Comparison of ENCODE assay signal across 24 cellular contexts in the genomic region with DNA sequence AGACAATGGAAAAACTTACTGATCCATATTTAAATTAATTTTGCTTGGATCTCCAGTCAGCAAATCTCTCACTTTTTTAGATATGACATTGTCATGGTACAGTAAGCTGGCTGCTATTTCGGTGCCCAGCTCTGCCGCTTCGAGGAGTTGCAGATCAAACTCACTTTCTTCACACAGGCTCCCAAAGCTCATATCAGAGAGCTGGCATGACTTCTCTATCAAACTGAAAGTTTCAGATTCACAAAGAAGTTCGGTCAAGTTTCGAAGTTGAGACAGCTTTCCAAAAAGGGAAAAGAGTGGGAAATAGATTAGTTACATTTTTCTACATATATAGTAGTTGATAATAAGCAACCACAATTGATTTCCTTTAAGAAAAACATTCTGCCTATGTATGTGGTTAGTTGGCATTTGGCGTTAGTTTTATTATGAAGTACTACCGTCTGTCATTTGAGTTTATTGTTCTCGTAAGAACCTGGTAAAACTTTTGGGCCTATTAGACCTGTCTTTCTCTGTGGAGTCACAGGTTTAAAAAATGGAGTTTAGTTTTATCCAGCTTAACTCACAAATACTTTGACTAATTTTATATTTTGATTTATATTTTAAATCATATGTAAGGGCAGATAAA.
DNase-seq lines count a peak whose midpoint lies in the region; ATAC-seq, FAIRE-seq and TF ChIP-seq lines count a peak whose summit lies in the region.
"Had no signal": no experiment of that assay in that cellular context is flagged by ENCODE, and none has a peak within 500 bp of the region (broad histone marks: within the 10 kb centered on the region; RNA-seq: fewer than 3 reads in every experiment).

No MANE protein-coding gene starts in this region.

- H3K9me3 ChIP-seq in GM12878 (replicated peaks; ENCODE audit: control insufficient read depth, insufficient read depth, low read length), result peaks cover 5% of the 10 kb centered on the region; the same call in 2 of the 3 replicates
- H3K9me3 ChIP-seq: HAP-1, neutrophil, transverse colon had no signal

- intact Hi-C loops in GM12878 (cut with micrococcal nuclease; ENCODE audit: unreplicated experiment), result loop anchor here (2.0 to 10.0 kb wide), 4 partner anchors 23 to 2005 kb away; partner anchors contain the start of gene ABCA12

- H4K20me1 ChIP-seq in GM12878 (ENCODE audit: control insufficient read depth, insufficient read depth), result no peaks in the 10 kb centered on the region

- no peak for TF ChIP-seq EP300 in GM12878 (IDR thresholded peaks at IDR 0.05; ENCODE audit: borderline replicate concordance in 1 of 2, control insufficient read depth in 1 of 2, low read depth in 2 of 2, low read length in 2 of 2)

- H3K4me3 ChIP-seq in GM12878, result peak overlapping the region; percentile 13; the same call in 1 of the 2 replicates
- H3K4me3 ChIP-seq: coronary artery, HAP-1, transverse colon had no signal

- peak overlapping the region; percentile 82 for H3K27ac ChIP-seq in GM12878 (ENCODE audit: control insufficient read depth, insufficient read depth)
- H3K27ac ChIP-seq: coronary artery, neutrophil, transverse colon had no signal

- SMC1A ChIA-PET in GM12878 (lab: Charles Lee; ENCODE audit: uncharacterized antibody, unreplicated experiment), result interaction anchor here (0.6 to 1.9 kb wide), 12 partner anchors 11 to 1650 kb away, joined by 3 to 10 read pairs (median 3); no protein-coding TSS in a partner anchor

- no peaks in the 10 kb centered on the region for H3K36me3 Mint-ChIP-seq in activated naive CD4-positive, alpha-beta T cell treated with anti-CD3 and anti-CD28 coated beads, Interleukin-2, amount 10 ng/mL, durations not matched to agents 7 days and 5 days
- H3K36me3 Mint-ChIP-seq in mesothelial cell of epicardium, result no peaks in the 10 kb centered on the region
- H3K36me3 Mint-ChIP-seq: activated naive CD8-positive, alpha-beta T cell treated with anti-CD3 and anti-CD28 coated beads for 36 hours; brain had no signal

- H3K9ac ChIP-seq in GM12878 (ENCODE audit: control insufficient read depth, insufficient read depth, low read length), result peak overlapping the region; percentile 31

- CTCF ChIA-PET in GM12878 (lab: Yijun Ruan, JAX), result interaction anchor here (0.7 to 0.9 kb wide), 2 partner anchors 24 to 251 kb away, joined by 3 read pairs; no protein-coding TSS in a partner anchor
- CTCF ChIA-PET in activated naive CD4-positive, alpha-beta T cell treated with anti-CD3 and anti-CD28 coated beads, Interleukin-2, amount 10 ng/mL, durations not matched to agents 7 days and 5 days (lab: Charles Lee), result no interaction called here

- peak overlapping the region; percentile 65 for H2AFZ ChIP-seq in GM12878 (ENCODE audit: control insufficient read depth, low read depth, low read length)

- WGBS in GM12878 (ENCODE audit: insufficient coverage, insufficient replicate concordance, low lambda C conversion rate, missing lambda C conversion rate), result 3% methylated on average over 8 of the region's 8 CpGs

- H3K27ac Mint-ChIP-seq in activated naive CD4-positive, alpha-beta T cell treated with anti-CD3 and anti-CD28 coated beads, Interleukin-2, amount 10 ng/mL, durations not matched to agents 7 days and 5 days, result no peak overlapping the region
- no peak overlapping the region for H3K27ac Mint-ChIP-seq in mesothelial cell of epicardium
- H3K27ac Mint-ChIP-seq: activated naive CD8-positive, alpha-beta T cell treated with anti-CD3 and anti-CD28 coated beads for 36 hours; activated T-cell treated with anti-CD3 and anti-CD28 coated beads, Interleukin-2, amount 50 U/mL, for 72 hours; brain had no signal

- FAIRE-seq in GM12878 (lab: Jason Lieb, UNC), result peak; percentile 35
- FAIRE-seq: HepG2 had no signal

- in situ Hi-C loops in GM12878 (cut with MboI), result no loop called here

- RAD21 ChIA-PET in GM12878 (lab: Charles Lee; ENCODE audit: unreplicated experiment), result interaction anchor here (0.9 to 1.2 kb wide), 2 partner anchors 9 to 25 kb away, joined by 3 read pairs; no protein-coding TSS in a partner anchor

- POLR2A ChIA-PET in GM12878 (lab: Charles Lee), result interaction anchor here (1.6 kb wide), 1 partner anchor 24 kb away, joined by 3 read pairs; no protein-coding TSS in a partner anchor

- H3K36me3 ChIP-seq in GM12878 (ENCODE audit: control insufficient read depth in 2 of 2, insufficient read depth in 2 of 2, low read length in 1 of 2), result no peaks in the 10 kb centered on the region
- H3K36me3 ChIP-seq: HAP-1, neutrophil, transverse colon had no signal

- ATAC-seq in GM18867 (IDR thresholded peaks at IDR 0.05; ENCODE audit: unreplicated experiment), result peak; percentile 76
- ATAC-seq in GM21529 (IDR thresholded peaks at IDR 0.05; ENCODE audit: unreplicated experiment), result peak; percentile 71
- peak; percentile 48 for ATAC-seq in HG03060 (IDR thresholded peaks at IDR 0.05; ENCODE audit: low read depth, unreplicated experiment)
- peak; percentile 87 for ATAC-seq in GM12878
- ATAC-seq: HepG2, left cardiac atrium had no signal

- no peaks in the 10 kb centered on the region for H3K4me1 Mint-ChIP-seq in activated naive CD4-positive, alpha-beta T cell treated with anti-CD3 and anti-CD28 coated beads, Interleukin-2, amount 10 ng/mL, durations not matched to agents 7 days and 5 days
- no peaks in the 10 kb centered on the region for H3K4me1 Mint-ChIP-seq in mesothelial cell of epicardium
- H3K4me1 Mint-ChIP-seq: activated naive CD8-positive, alpha-beta T cell treated with anti-CD3 and anti-CD28 coated beads for 36 hours had no signal

- H3K27me3 Mint-ChIP-seq in activated naive CD4-positive, alpha-beta T cell treated with anti-CD3 and anti-CD28 coated beads, Interleukin-2, amount 10 ng/mL, durations not matched to agents 7 days and 5 days, result no peaks in the 10 kb centered on the region
- H3K27me3 Mint-ChIP-seq in mesothelial cell of epicardium (ENCODE audit: low read depth), result no peaks in the 10 kb centered on the region

- H3K27me3 ChIP-seq in GM12878 (replicated peaks in 1 of 2; ENCODE audit: control insufficient read depth in 2 of 2, insufficient read depth in 2 of 2, low read length in 1 of 2), result no peaks in the 10 kb centered on the region
- H3K27me3 ChIP-seq: neutrophil, transverse colon had no signal

- no TSS peak for BruUV-seq in GM12878 (replicated peaks; lab: Mats Ljungman, UMichigan)

- H3K4me1 ChIP-seq in GM12878 (ENCODE audit: control insufficient read depth, insufficient read depth, low read length), result peaks cover 11% of the 10 kb centered on the region
- H3K4me1 ChIP-seq: transverse colon had no signal

- H3K9me3 Mint-ChIP-seq in activated naive CD4-positive, alpha-beta T cell treated with anti-CD3 and anti-CD28 coated beads, Interleukin-2, amount 10 ng/mL, durations not matched to agents 7 days and 5 days, result no peaks in the 10 kb centered on the region
- peaks cover 8% of the 10 kb centered on the region for H3K9me3 Mint-ChIP-seq in mesothelial cell of epicardium
- H3K9me3 Mint-ChIP-seq: activated naive CD8-positive, alpha-beta T cell treated with anti-CD3 and anti-CD28 coated beads for 36 hours; activated T-cell treated with anti-CD3 and anti-CD28 coated beads, Interleukin-2, amount 50 U/mL, for 72 hours had no signal

- no peak for TF ChIP-seq CTCF in GM12878 (IDR thresholded peaks at IDR 0.05 in 2 of 3, conservative IDR thresholded peaks at IDR 0.05 in 1 of 3; ENCODE audit: control insufficient read depth in 2 of 3, extremely low read depth in 1 of 3, insufficient read depth in 1 of 3, low read depth in 3 of 3, low read length in 3 of 3)
- no peak for TF ChIP-seq CTCF in mesothelial cell of epicardium (IDR thresholded peaks at IDR 0.05; ENCODE audit: unreplicated experiment)

- TF ChIP-seq POLR2A in GM12878 (IDR thresholded peaks at IDR 0.05; ENCODE audit: low read depth, low read length), result no peak

- no peaks in the 10 kb centered on the region for H3K79me2 ChIP-seq in GM12878 (ENCODE audit: control insufficient read depth, insufficient read depth, low read length)

- no peak for TF ChIP-seq RAD21 in GM12878 (IDR thresholded peaks at IDR 0.05; ENCODE audit: insufficient read depth, low read depth, low read length)

- H3K4me2 ChIP-seq in GM12878 (ENCODE audit: control insufficient read depth, insufficient read depth), result peak overlapping the region; percentile 61

- no peak overlapping the region for H3K4me3 Mint-ChIP-seq in activated naive CD4-positive, alpha-beta T cell treated with anti-CD3 and anti-CD28 coated beads, Interleukin-2, amount 10 ng/mL, durations not matched to agents 7 days and 5 days
- H3K4me3 Mint-ChIP-seq in mesothelial cell of epicardium, result no peak overlapping the region
- H3K4me3 Mint-ChIP-seq: activated naive CD8-positive, alpha-beta T cell treated with anti-CD3 and anti-CD28 coated beads for 36 hours; activated T-cell treated with anti-CD3 and anti-CD28 coated beads, Interleukin-2, amount 50 U/mL, for 72 hours; brain had no signal

- peak; percentile 75 for DNase-seq in GM12878 (ENCODE audit: low read depth, low spot score)
- no peak for DNase-seq in activated T-cell treated with anti-CD3 and anti-CD28 coated beads for 4 hours
- DNase-seq in activated naive CD4-positive, alpha-beta T cell treated with anti-CD3 and anti-CD28 coated beads, Interleukin-2, amount 10 ng/mL, durations not matched to agents 7 days and 5 days, result no peak
- no peak for DNase-seq in mesothelial cell of epicardium (ENCODE audit: low spot score in 2 of 2, unreplicated experiment in 2 of 2)
- no peak for DNase-seq in NCI-H82 treated with DMSO at 0.1 percent for 48 hours (lab: John Stamatoyannopoulos, UW; ENCODE audit: unreplicated experiment)
- DNase-seq: activated CD4-positive, alpha-beta T cell treated with anti-CD3 and anti-CD28 coated beads, Interleukin-2, amount 50 U/mL, for 4 hours; activated naive CD8-positive, alpha-beta T cell treated with anti-CD3 and anti-CD28 coated beads for 36 hours; activated T-cell treated with anti-CD3 and anti-CD28 coated beads, Interleukin-2, amount 50 U/mL, for 72 hours; AML-193; left cardiac atrium; NCI-H1694 treated with DMSO at 0.1 percent for 48 hours; NCI-H345; stimulated activated CD4-positive, alpha-beta T cell treated with anti-CD3 and anti-CD28 coated beads, Interleukin-15, amount 100 ng/mL, for 24 hours; stimulated activated naive CD4-positive, alpha-beta T cell; SW 1271; transverse colon had no signal

TF ChIP-seq in GM12878, 131 proteins besides CTCF, POLR2A, EP300 and RAD21 (continues in another document):
- peak; percentile 33; the same call in 1 of the 2 replicates for TF ChIP-seq EED (IDR thresholded peaks at IDR 0.05; ENCODE audit: low read depth)
